In genomic region chr1:155648207-155649147, GRCh38 we compare ENCODE assay signal across 8 cellular contexts. TPM values are rescaled to one million over a fixed set of nuclear protein-coding genes. Genes with fewer than 3 reads are reported as not detected.
DNase-seq lines count a peak whose midpoint lies in the region; ATAC-seq and TF ChIP-seq lines count a peak whose summit lies in the region.

No MANE protein-coding gene starts in this region.

- no peak overlapping the region for H3K27ac Mint-ChIP-seq in naive thymus-derived CD8-positive, alpha-beta T cell

- H3K4me3 Mint-ChIP-seq in naive thymus-derived CD8-positive, alpha-beta T cell = no peak overlapping the region

- H3K9me3 Mint-ChIP-seq in naive thymus-derived CD8-positive, alpha-beta T cell = no peaks in the 10 kb centered on the region

- DNase-seq in AG10803 (ENCODE audit: low read depth) (peak; percentile 91), HT1080 (ENCODE audit: low read depth) (peak; percentile 92), fibroblast of the aortic adventitia (ENCODE audit: low read depth) (peak; percentile 96), pons (ENCODE audit: low spot score) (peak; percentile 81), cerebellum (ENCODE audit: low spot score) (no peak)
- no peak for DNase-seq in naive thymus-derived CD8-positive, alpha-beta T cell

- peaks cover 0 to 2% (median 0%) of the 10 kb centered on the region in 3 donors for H3K36me3 Mint-ChIP-seq in naive thymus-derived CD8-positive, alpha-beta T cell

- TF ChIP-seq CTCF in AG10803 (conservative IDR thresholded peaks at IDR 0.05; ENCODE audit: low read length) = peak; percentile 73
- TF ChIP-seq CTCF in fibroblast of the aortic adventitia (IDR thresholded peaks at IDR 0.05; ENCODE audit: insufficient read depth, low read length) = peak; percentile 76

- ATAC-seq in SK-N-SH treated with all-trans-retinoic acid at 6 μM for 48 hours = peak; percentile 89
- no peak for ATAC-seq in HG03342 (IDR thresholded peaks at IDR 0.05; ENCODE audit: unreplicated experiment)
- no peak for ATAC-seq in naive thymus-derived CD8-positive, alpha-beta T cell

- H3K4me1 Mint-ChIP-seq in naive thymus-derived CD8-positive, alpha-beta T cell = peaks cover 0 to 4% (median under 1%) of the 10 kb centered on the region in 4 donors

- H3K4me3 ChIP-seq in AG10803 (ENCODE audit: low read length) (peak overlapping the region; percentile 61), fibroblast of the aortic adventitia (ENCODE audit: low read depth, low read length) (peak overlapping the region; percentile 68)

- H3K27me3 Mint-ChIP-seq in naive thymus-derived CD8-positive, alpha-beta T cell = peaks cover 0 to 3% (median 0%) of the 10 kb centered on the region in 5 donors

- POLR2A ChIA-PET in naive thymus-derived CD8-positive, alpha-beta T cell (lab: Charles Lee) = no interaction called here

TF ChIP-seq in SK-N-SH treated with all-trans-retinoic acid at 6 μM for 48 hours, 23 proteins besides CTCF, POLR2A, EP300 and RAD21:
- TF ChIP-seq, protein P1, sequence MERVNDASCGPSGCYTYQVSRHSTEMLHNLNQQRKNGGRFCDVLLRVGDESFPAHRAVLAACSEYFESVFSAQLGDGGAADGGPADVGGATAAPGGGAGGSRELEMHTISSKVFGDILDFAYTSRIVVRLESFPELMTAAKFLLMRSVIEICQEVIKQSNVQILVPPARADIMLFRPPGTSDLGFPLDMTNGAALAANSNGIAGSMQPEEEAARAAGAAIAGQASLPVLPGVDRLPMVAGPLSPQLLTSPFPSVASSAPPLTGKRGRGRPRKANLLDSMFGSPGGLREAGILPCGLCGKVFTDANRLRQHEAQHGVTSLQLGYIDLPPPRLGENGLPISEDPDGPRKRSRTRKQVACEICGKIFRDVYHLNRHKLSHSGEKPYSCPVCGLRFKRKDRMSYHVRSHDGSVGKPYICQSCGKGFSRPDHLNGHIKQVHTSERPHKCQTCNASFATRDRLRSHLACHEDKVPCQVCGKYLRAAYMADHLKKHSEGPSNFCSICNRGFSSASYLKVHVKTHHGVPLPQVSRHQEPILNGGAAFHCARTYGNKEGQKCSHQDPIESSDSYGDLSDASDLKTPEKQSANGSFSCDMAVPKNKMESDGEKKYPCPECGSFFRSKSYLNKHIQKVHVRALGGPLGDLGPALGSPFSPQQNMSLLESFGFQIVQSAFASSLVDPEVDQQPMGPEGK (CRISPR knock-in tag; IDR thresholded peaks at IDR 0.05; ENCODE audit: borderline replicate concordance) = no peak
- TF ChIP-seq ARNTL (CRISPR knock-in tag; IDR thresholded peaks at IDR 0.05; ENCODE audit: borderline replicate concordance, low read depth) (no peak), OSR1 (CRISPR knock-in tag; IDR thresholded peaks at IDR 0.05) (0 out of 2 replicates have a peak, but pooled peaks have one; percentile 34), ZNF70 (CRISPR knock-in tag; IDR thresholded peaks at IDR 0.05) (no peak), TOX (CRISPR knock-in tag; IDR thresholded peaks at IDR 0.05; ENCODE audit: borderline replicate concordance) (no peak)

RNA-seq across cellular contexts. Expression of gene MSTO1, which starts 38.5 kb away (rescaled TPM):
- total RNA-seq in HT1080 (2014; rRNA removed; shearing (Covaris generic)) = 26.0 and 27.4 TPM in 2 replicates
- 13.4 and 15.8 TPM in 2 replicates for polyA plus RNA-seq in HT1080 (2015; cell fraction: cytosol; rRNA removed)
- 76.6 and 87.8 TPM in 2 replicates for polyA plus RNA-seq in HT1080 (2015; cell fraction: nucleus; rRNA removed)
- 14.0 and 30.5 TPM in 2 replicates for total RNA-seq in fibroblast of the aortic adventitia (ENCODE audit: low replicate concordance)
- total RNA-seq in cerebellum = 42.5 TPM
- 100 to 1,000 TPM; 101 to 108 TPM for total RNA-seq in naive thymus-derived CD8-positive, alpha-beta T cell
- 10 to 100 TPM; 10.4 to 22.4 (median 13.7) TPM for polyA plus RNA-seq in naive thymus-derived CD8-positive, alpha-beta T cell

RNA-seq across cellular contexts. Expression of gene YY1AP1, which starts 40.1 kb away (rescaled TPM):
- total RNA-seq in HT1080 (2014; rRNA removed; shearing (Covaris generic)) = 33.8 and 40.3 TPM in 2 replicates
- 53.2 and 66.1 TPM in 2 replicates for polyA plus RNA-seq in HT1080 (2015; cell fraction: cytosol; rRNA removed)
- polyA plus RNA-seq in HT1080 (2015; cell fraction: nucleus; rRNA removed) = 61.7 and 91.9 TPM in 2 replicates
- total RNA-seq in fibroblast of the aortic adventitia (ENCODE audit: low replicate concordance) (25.7 and 54.6 TPM in 2 replicates), cerebellum (215 TPM)
- 100 to 1,000 TPM; 113 to 130 TPM for total RNA-seq in naive thymus-derived CD8-positive, alpha-beta T cell
- polyA plus RNA-seq in naive thymus-derived CD8-positive, alpha-beta T cell = 10 to 100 TPM; 24.1 to 50.5 (median 30.0) TPM

RNA-seq across cellular contexts. Expression of gene DAP3, which starts 40.4 kb away (rescaled TPM):
- 52.7 and 72.5 TPM in 2 replicates for total RNA-seq in HT1080 (2014; rRNA removed; shearing (Covaris generic))
- 112 and 118 TPM in 2 replicates for polyA plus RNA-seq in HT1080 (2015; cell fraction: cytosol; rRNA removed)
- 186 and 207 TPM in 2 replicates for polyA plus RNA-seq in HT1080 (2015; cell fraction: nucleus; rRNA removed)
- total RNA-seq in fibroblast of the aortic adventitia (ENCODE audit: low replicate concordance) (73.7 and 129 TPM in 2 replicates), cerebellum (55.4 TPM)
- total RNA-seq in naive thymus-derived CD8-positive, alpha-beta T cell = 100 to 1,000 TPM; 150 to 162 TPM
- polyA plus RNA-seq in naive thymus-derived CD8-positive, alpha-beta T cell = 100 to 1,000 TPM; 111 to 129 (median 114) TPM

Comparison
In these comparisons a context has a peak if more than half of its experiments do, and no peak if none do; other contexts are left out.
1. DNase-seq: peak in AG10803 (single experiment), HT1080 (single experiment), fibroblast of the aortic adventitia (single experiment) and pons (single experiment); none in cerebellum (single experiment) and naive thymus-derived CD8-positive, alpha-beta T cell (0 of 10).